12 cellular contexts compared by ENCODE assay signal in the genomic region with DNA sequence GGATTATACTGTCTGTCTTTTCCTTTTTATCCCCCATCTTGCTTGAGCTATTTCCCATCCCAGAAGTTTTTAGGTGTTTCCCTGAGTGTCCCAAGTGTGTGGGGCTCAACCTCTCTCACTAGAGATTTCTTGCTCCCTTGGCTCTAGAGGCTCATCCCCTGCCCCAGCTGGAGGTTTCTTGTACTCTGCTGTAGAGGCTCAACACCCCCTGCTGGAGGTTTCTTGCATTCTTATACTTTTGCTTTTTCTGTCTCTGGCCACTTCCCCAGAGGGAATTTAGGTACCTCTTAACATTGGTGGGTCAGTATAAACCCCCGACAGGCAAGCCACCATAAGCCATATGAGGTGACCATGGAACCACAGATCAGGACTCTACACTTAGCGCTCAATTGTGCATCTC.
DNase-seq lines count a peak whose midpoint lies in the region; ATAC-seq and TF ChIP-seq lines count a peak whose summit lies in the region.
"Had no signal": no experiment of that assay in that cellular context is flagged by ENCODE, and none has a peak within 500 bp of the region (broad histone marks: within the 10 kb centered on the region; RNA-seq: fewer than 3 reads in every experiment).

No MANE protein-coding gene starts in this region.

- peaks cover 5% of the 10 kb centered on the region for H3F3A ChIP-seq in neural progenitor cell (ENCODE audit: low read depth)

- no peak for DNase-seq in MCF 10A (ENCODE audit: unreplicated experiment)
- DNase-seq in breast epithelium (ENCODE audit: low spot score in 2 of 2), result no peak
- DNase-seq in Karpas-422, result peak; percentile 60
- peak; percentile 65 for DNase-seq in neural progenitor cell (ENCODE audit: low spot score)
- DNase-seq in A172 (ENCODE audit: low spot score), result no peak
- no peak for DNase-seq in DMS114 treated with DMSO at 0.1 percent for 48 hours (lab: John Stamatoyannopoulos, UW; ENCODE audit: unreplicated experiment)
- DNase-seq: NCI-H510A; Peyer's patch; stimulated activated CD4-positive, alpha-beta T cell treated with anti-CD3 and anti-CD28 coated beads, Interleukin-12 subunit alpha, Interleukin-12 subunit beta, amount 100 ng/mL, for 4 hours; T-helper 17 cell had no signal

- TF ChIP-seq POLR2A in breast epithelium (IDR thresholded peaks at IDR 0.05), result no peak

- H3K27ac Mint-ChIP-seq in MCF 10A (ENCODE audit: low read depth, unreplicated experiment) (no peak overlapping the region), brain (peak overlapping the region in 2 of 5 experiments; percentile 77 to 89), neural progenitor cell (no peak overlapping the region)
- H3K27ac Mint-ChIP-seq: T-helper 17 cell had no signal

- BruUV-seq in MCF 10A (replicated peaks; lab: Mats Ljungman, UMichigan), result no TSS peak

- H3K9me3 Mint-ChIP-seq in MCF 10A (ENCODE audit: unreplicated experiment), result peaks cover 8% of the 10 kb centered on the region
- peaks cover 22 to 53% (median 47%) of the 10 kb centered on the region in 5 experiments for H3K9me3 Mint-ChIP-seq in brain
- H3K9me3 Mint-ChIP-seq in neural progenitor cell, result peaks cover 46% of the 10 kb centered on the region

- H3K27me3 Mint-ChIP-seq in MCF 10A (ENCODE audit: insufficient read depth, unreplicated experiment) (no peaks in the 10 kb centered on the region), brain (no peaks in the 10 kb centered on the region), neural progenitor cell (ENCODE audit: insufficient read depth, low read depth) (peaks cover 3% of the 10 kb centered on the region)

- ATAC-seq in GM21515 (IDR thresholded peaks at IDR 0.05; ENCODE audit: unreplicated experiment), result no peak
- ATAC-seq: T-helper 17 cell had no signal

- no peak overlapping the region for H3K9ac ChIP-seq in Karpas-422 (ENCODE audit: low read length)
- H3K9ac ChIP-seq in neural progenitor cell, result peak overlapping the region; percentile 10

- H4K20me1 ChIP-seq in Karpas-422 (ENCODE audit: insufficient read depth, low read depth, low read length) (no peaks in the 10 kb centered on the region), neural progenitor cell (ENCODE audit: low read depth) (no peaks in the 10 kb centered on the region)

- H3K4me2 ChIP-seq in Karpas-422 (ENCODE audit: low read depth, low read length, poor library complexity, severe bottlenecking) (no peak overlapping the region), neural progenitor cell (peak overlapping the region; percentile 73)

- H3K27me3 ChIP-seq in breast epithelium, result no peaks in the 10 kb centered on the region
- H3K27me3 ChIP-seq in Karpas-422 (ENCODE audit: low read length), result no peaks in the 10 kb centered on the region
- no peaks in the 10 kb centered on the region for H3K27me3 ChIP-seq in neural progenitor cell
- H3K27me3 ChIP-seq: Peyer's patch had no signal

- H3K4me1 Mint-ChIP-seq in MCF 10A (ENCODE audit: insufficient read depth, unreplicated experiment) (no peaks in the 10 kb centered on the region), brain (peaks cover 14% of the 10 kb centered on the region), neural progenitor cell (peaks cover 16% of the 10 kb centered on the region)
- H3K4me1 Mint-ChIP-seq: T-helper 17 cell had no signal

- H3K9me2 ChIP-seq in Karpas-422 (replicated peaks; ENCODE audit: insufficient read depth, low read length), result no peaks in the 10 kb centered on the region

- H3K79me2 ChIP-seq in Karpas-422 (ENCODE audit: low read length) (no peaks in the 10 kb centered on the region), neural progenitor cell (ENCODE audit: low read depth) (peaks cover 58% of the 10 kb centered on the region)

- H3K9me3 ChIP-seq in breast epithelium (peaks cover 18 to 28% of the 10 kb centered on the region in 2 donors), Karpas-422 (ENCODE audit: low read length) (peaks cover 5% of the 10 kb centered on the region; the same call in 1 of the 2 replicates), neural progenitor cell (ENCODE audit: low read depth) (no peaks in the 10 kb centered on the region)

- H3K36me3 ChIP-seq in breast epithelium (no peaks in the 10 kb centered on the region), Karpas-422 (ENCODE audit: insufficient read depth, low read length) (no peaks in the 10 kb centered on the region), neural progenitor cell (no peaks in the 10 kb centered on the region)
- H3K36me3 ChIP-seq: Peyer's patch had no signal

- CTCF ChIA-PET in MCF 10A (lab: Yijun Ruan, JAX), result no interaction called here

- H3K27ac ChIP-seq in breast epithelium (no peak overlapping the region), Karpas-422 (ENCODE audit: low read length) (no peak overlapping the region), neural progenitor cell (peak overlapping the region; percentile 90)
- H3K27ac ChIP-seq: Peyer's patch had no signal

- no peak overlapping the region for H3K4me3 ChIP-seq in breast epithelium
- no peak overlapping the region for H3K4me3 ChIP-seq in Karpas-422 (ENCODE audit: low read length)
- peak overlapping the region; percentile 41 for H3K4me3 ChIP-seq in neural progenitor cell
- H3K4me3 ChIP-seq: Peyer's patch had no signal

- TF ChIP-seq CTCF in MCF 10A (IDR thresholded peaks at IDR 0.05; ENCODE audit: unreplicated experiment), result peak; percentile 8
- TF ChIP-seq CTCF in breast epithelium (IDR thresholded peaks at IDR 0.05), result no peak
- TF ChIP-seq CTCF in brain (conservative IDR thresholded peaks at IDR 0.05), result no peak
- TF ChIP-seq CTCF in neural progenitor cell (IDR thresholded peaks at IDR 0.05), result peak; percentile 57

- H3K4me1 ChIP-seq in breast epithelium (no peaks in the 10 kb centered on the region), Karpas-422 (ENCODE audit: low read length) (no peaks in the 10 kb centered on the region), neural progenitor cell (peaks cover 27% of the 10 kb centered on the region)
- H3K4me1 ChIP-seq: Peyer's patch had no signal

- H3K4me3 Mint-ChIP-seq in MCF 10A (ENCODE audit: unreplicated experiment) (no peak overlapping the region), brain (peak overlapping the region in 3 of 5 experiments; percentile 4 to 63 (median 10)), neural progenitor cell (peak overlapping the region; percentile 18)
- H3K4me3 Mint-ChIP-seq: T-helper 17 cell had no signal

- POLR2A ChIA-PET in MCF 10A (lab: Yijun Ruan, JAX), result interaction anchor here (0.6 kb wide), 1 partner anchor 1541 kb away, joined by 3 read pairs; no protein-coding TSS in a partner anchor

- no peaks in the 10 kb centered on the region for H3K36me3 Mint-ChIP-seq in MCF 10A (ENCODE audit: insufficient read depth, unreplicated experiment)
- peaks cover 31% of the 10 kb centered on the region for H3K36me3 Mint-ChIP-seq in brain
- H3K36me3 Mint-ChIP-seq in neural progenitor cell, result peaks cover 4% of the 10 kb centered on the region

- H2AFZ ChIP-seq in Karpas-422 (ENCODE audit: low read length) (no peak overlapping the region), neural progenitor cell (replicated peaks) (peak overlapping the region; percentile 74)

- intact Hi-C loops in MCF 10A (cut with micrococcal nuclease) (no loop called here), breast epithelium (cut with DNase I; ENCODE audit: low total_unique reads) (no loop called here)

Comparison
In these comparisons a context has a peak if more than half of its experiments do, and no peak if none do; other contexts are left out.
1. CTCF ChIP-seq: peak in MCF 10A (single experiment) and neural progenitor cell (single experiment); none in breast epithelium (0 of 3) and brain (0 of 2).
2. DNase-seq: peak in Karpas-422 (single experiment) and neural progenitor cell (single experiment); none in MCF 10A (single experiment), breast epithelium (0 of 2), A172 (single experiment) and DMS114 treated with DMSO at 0.1 percent for 48 hours (single experiment).